ENCODE assay signal across 17 cellular contexts in genomic region chr10:60908896-60909295, GRCh38. TPM values are rescaled to one million over a fixed set of nuclear protein-coding genes. Genes with fewer than 3 reads are reported as not detected.
"Had no signal": no experiment of that assay in that cellular context is flagged by ENCODE, and none has a peak within 500 bp of the region (broad histone marks: within the 10 kb centered on the region; RNA-seq: fewer than 3 reads in every experiment).

No MANE protein-coding gene starts in this region.

- H3K9me3 ChIP-seq: prostate gland, thyroid gland had no signal

- ATAC-seq: naive thymus-derived CD4-positive, alpha-beta T cell; stimulated activated naive CD8-positive, alpha-beta T cell treated with anti-CD3 and anti-CD28 coated beads, Interleukin-15, amount 100 ng/mL, for 72 hours had no signal

- H3K4me3 ChIP-seq: esophagus squamous epithelium, prostate gland, thyroid gland had no signal

- H3K36me3 ChIP-seq: esophagus squamous epithelium, prostate gland, thyroid gland had no signal

- H3K4me1 ChIP-seq: prostate gland had no signal

- H3K27me3 ChIP-seq: esophagus squamous epithelium, thyroid gland had no signal

- DNase-seq: activated B cell treated with CpG ODN at 0.5 μM for 24 hours; activated CD4-positive, alpha-beta T cell treated with anti-CD3 and anti-CD28 coated beads, Interleukin-2, amount 10 ng/mL, durations not matched to agents 7 days and 5 days; activated CD8-positive, alpha-beta memory T cell treated with anti-CD3 and anti-CD28 coated beads for 24 hours; activated naive CD4-positive, alpha-beta T cell treated with anti-CD3 and anti-CD28 coated beads for 36 hours; dermis blood vessel endothelial cell; esophagus squamous epithelium; foreskin fibroblast; head of caudate nucleus; kidney; naive thymus-derived CD4-positive, alpha-beta T cell; nucleus accumbens; SHP77 treated with DMSO at 0.1 percent for 48 hours; stimulated activated CD4-positive, alpha-beta T cell treated with anti-CD3 and anti-CD28 coated beads, Interleukin-4, amount 100 ng/mL, for 4 hours; stimulated activated naive CD8-positive, alpha-beta T cell treated with anti-CD3 and anti-CD28 coated beads, Interleukin-15, amount 100 ng/mL, for 72 hours; T-helper 2 cell; thyroid gland had no signal

- H3K27ac ChIP-seq: prostate gland had no signal

RNA-seq across cellular contexts. Expression of gene RHOBTB1, which starts 35.1 kb away (rescaled TPM):
- total RNA-seq: activated naive CD4-positive, alpha-beta T cell treated with anti-CD3 and anti-CD28 coated beads for 36 hours had no signal
- polyA plus RNA-seq: naive thymus-derived CD4-positive, alpha-beta T cell had no signal
